8 cellular contexts compared by ENCODE assay signal in the genomic region with DNA sequence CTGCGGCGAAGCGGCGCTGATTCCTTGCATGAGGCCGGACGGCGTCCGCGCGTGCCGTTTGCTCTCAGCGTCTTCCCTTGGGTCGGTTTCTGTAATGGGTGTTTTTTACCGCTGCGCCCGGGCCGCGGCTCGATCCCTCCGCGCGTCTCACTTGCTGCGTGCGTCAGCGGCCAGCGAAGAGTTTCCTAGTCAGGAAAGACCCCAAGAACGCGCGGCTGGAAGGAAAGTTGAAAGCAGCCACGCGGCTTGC.
DNase-seq lines count a peak whose midpoint lies in the region; ATAC-seq and TF ChIP-seq lines count a peak whose summit lies in the region.

No MANE protein-coding gene starts in this region.

- no peaks in the 10 kb centered on the region for H3K9me2 ChIP-seq in OCI-LY1 (ENCODE audit: low read depth, low read length)

- H3K9ac ChIP-seq in ES-I3 (ENCODE audit: low read depth, low read length) (peak overlapping the region; percentile 74), OCI-LY1 (ENCODE audit: low read length) (peak overlapping the region; percentile 78), rectal smooth muscle tissue (ENCODE audit: low read length) (peak overlapping the region; percentile 39)

- ATAC-seq in HG02938 (IDR thresholded peaks at IDR 0.05; ENCODE audit: unreplicated experiment) (peak; percentile 16), heart left ventricle (no peak), GM19467 (IDR thresholded peaks at IDR 0.05; ENCODE audit: unreplicated experiment) (no peak)

- H3K9me3 ChIP-seq in ES-I3 (ENCODE audit: control insufficient read depth, insufficient read depth, low read length), result no peaks in the 10 kb centered on the region; the same call in 1 of the 2 replicates
- no peaks in the 10 kb centered on the region for H3K9me3 ChIP-seq in OCI-LY1 (ENCODE audit: low read length)
- H3K9me3 ChIP-seq in heart left ventricle, result no peaks in the 10 kb centered on the region

- H3F3A ChIP-seq in OCI-LY1 (ENCODE audit: insufficient read depth, low read length), result peaks cover 17% of the 10 kb centered on the region; the same call in 1 of the 2 replicates

- peak overlapping the region; percentile 93 for H3K27ac ChIP-seq in OCI-LY1 (ENCODE audit: low read depth, low read length, poor library complexity, severe bottlenecking)
- peak overlapping the region; percentile 70 to 98 (median 88) for H3K27ac ChIP-seq in heart left ventricle
- peak overlapping the region; percentile 78 for H3K27ac ChIP-seq in rectal smooth muscle tissue (ENCODE audit: low read depth, low read length)

- TF ChIP-seq POLR2A in heart left ventricle (IDR thresholded peaks at IDR 0.05), result no peak

- peaks cover 13% of the 10 kb centered on the region for H3K79me2 ChIP-seq in OCI-LY1 (ENCODE audit: insufficient read depth, low read length)

- TF ChIP-seq CTCF in OCI-LY1 (IDR thresholded peaks at IDR 0.05; ENCODE audit: low read length), result no peak
- TF ChIP-seq CTCF in heart left ventricle (IDR thresholded peaks at IDR 0.05), result no peak

- H3K27me3 ChIP-seq in OCI-LY1 (ENCODE audit: insufficient read depth, low read length) (no peaks in the 10 kb centered on the region), heart left ventricle (peaks cover 25 to 85% (median 64%) of the 10 kb centered on the region in 9 donors), rectal smooth muscle tissue (ENCODE audit: control insufficient read depth, insufficient read depth, low read length) (peaks cover 19% of the 10 kb centered on the region)

- intact Hi-C loops in heart left ventricle (cut with DNase I), result loop anchor here in 6 of 10 donors (5.0 to 10.0 kb wide), 12 partner anchors 142 to 1056 kb away; a partner anchor contains a TSS

- H3K4me3 ChIP-seq in OCI-LY1 (ENCODE audit: low read depth, low read length, poor library complexity, severe bottlenecking), result peak overlapping the region; percentile 82
- H3K4me3 ChIP-seq in heart left ventricle, result peak overlapping the region; percentile 42 to 84 (median 66)
- H3K4me3 ChIP-seq in rectal smooth muscle tissue (ENCODE audit: low read length), result peak overlapping the region; percentile 78

- H3K4me2 ChIP-seq in OCI-LY1 (ENCODE audit: low read length), result peak overlapping the region; percentile 95

- H3K36me3 ChIP-seq in ES-I3 (ENCODE audit: insufficient read depth, low read length) (no peaks in the 10 kb centered on the region), OCI-LY1 (ENCODE audit: insufficient read depth, low read length) (peaks cover 9% of the 10 kb centered on the region), heart left ventricle (peaks cover 0 to 13% (median 0%) of the 10 kb centered on the region in 9 donors), rectal smooth muscle tissue (ENCODE audit: control insufficient read depth, insufficient read depth, low read length) (no peaks in the 10 kb centered on the region)

- no peaks in the 10 kb centered on the region; the same call in 1 of the 2 replicates for H4K20me1 ChIP-seq in OCI-LY1 (ENCODE audit: insufficient read depth, low read length)

- WGBS in heart left ventricle, 4 donors, result 0 to 1% (median 0%) methylated on average over 12 to 31 of the region's 31 CpGs

- peak; percentile 45 for DNase-seq in activated gamma-delta T cell treated with anti-CD3 and anti-CD28 coated beads, Interleukin-2, amount 50 U/mL, for 16 hours (ENCODE audit: low read depth)
- DNase-seq in heart left ventricle (peak in 4 of 5 donors; percentile 32 to 82 (median 53)), CD1c-positive myeloid dendritic cell (ENCODE audit: extremely low spot score) (no peak)

- 0 out of 2 replicates have a peak, but pooled peaks cover 8% of the 10 kb centered on the region for H3K4me1 ChIP-seq in ES-I3 (ENCODE audit: insufficient read depth, low read length)
- peaks cover 48% of the 10 kb centered on the region for H3K4me1 ChIP-seq in OCI-LY1 (ENCODE audit: insufficient read depth, low read length, severe bottlenecking)
- peaks cover 0 to 52% (median 15%) of the 10 kb centered on the region in 12 donors for H3K4me1 ChIP-seq in heart left ventricle
- H3K4me1 ChIP-seq in rectal smooth muscle tissue (ENCODE audit: control insufficient read depth, insufficient read depth, low read length), result peaks cover 3% of the 10 kb centered on the region

- no peak overlapping the region for H2AFZ ChIP-seq in OCI-LY1 (ENCODE audit: low read length)
